Comparison of ENCODE assay signal across 20 cellular contexts in the genomic region with DNA sequence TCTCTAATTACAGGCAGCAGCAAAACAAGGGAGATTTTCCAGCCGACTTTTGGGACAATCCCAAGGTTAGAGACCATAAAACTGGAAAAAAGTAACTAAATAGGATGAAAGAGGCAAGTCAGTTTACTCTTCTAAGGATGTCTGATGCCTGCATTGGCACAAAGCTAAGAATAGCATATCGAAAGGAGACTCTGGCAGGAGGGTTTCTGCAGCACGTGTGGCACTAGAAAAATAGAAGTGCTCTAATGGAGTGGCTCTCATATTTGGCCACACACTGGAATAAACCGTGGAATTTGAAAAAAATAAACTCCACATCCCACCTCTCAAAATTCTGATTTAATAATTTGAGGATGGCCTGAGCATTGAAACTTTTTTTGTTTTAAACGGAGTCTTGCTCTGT.
DNase-seq lines count a peak whose midpoint lies in the region; ATAC-seq and TF ChIP-seq lines count a peak whose summit lies in the region.
"Had no signal": no experiment of that assay in that cellular context is flagged by ENCODE, and none has a peak within 500 bp of the region (broad histone marks: within the 10 kb centered on the region; RNA-seq: fewer than 3 reads in every experiment).

No MANE protein-coding gene starts in this region.

- no peak overlapping the region for H2AK5ac ChIP-seq in mesendoderm (ENCODE audit: low read length)

- no peak overlapping the region for H3K4ac ChIP-seq in mesendoderm (ENCODE audit: low read depth, low read length)

- no peaks in the 10 kb centered on the region for H3K79me1 ChIP-seq in mesendoderm (ENCODE audit: low read length)

- H3K27me3 ChIP-seq in RWPE2 (ENCODE audit: insufficient read depth, poor library complexity, severe bottlenecking) (no peaks in the 10 kb centered on the region), mesendoderm (ENCODE audit: insufficient read depth, low read length, poor library complexity) (no peaks in the 10 kb centered on the region)
- H3K27me3 ChIP-seq: BE2C; BLaER1 treated with 17β-estradiol and CSF1 and Interleukin-3, amounts not matched to agents 10 nM and 100 nM had no signal

- H3K27ac Mint-ChIP-seq in immature natural killer cell: no peak overlapping the region
- H3K27ac Mint-ChIP-seq: CD14-positive monocyte; CD4-positive, alpha-beta T cell; CD8-positive, alpha-beta memory T cell had no signal

- peak overlapping the region; percentile 12 for H2BK120ac ChIP-seq in mesendoderm (ENCODE audit: low read depth, low read length)

- H3K9ac ChIP-seq in mesendoderm (ENCODE audit: low read length): no peak overlapping the region
- H3K9ac ChIP-seq: BLaER1 treated with 17β-estradiol and CSF1 and Interleukin-3, amounts not matched to agents 10 nM and 100 nM; GM23248 had no signal

- peak overlapping the region; percentile 28 for H3K27ac ChIP-seq in RWPE2 (ENCODE audit: poor library complexity, severe bottlenecking)
- H3K27ac ChIP-seq in mesendoderm (ENCODE audit: low read depth, low read length): no peak overlapping the region
- H3K27ac ChIP-seq: 22Rv1; BLaER1 treated with 17β-estradiol and CSF1 and Interleukin-3, amounts not matched to agents 10 nM and 100 nM; GM23248 had no signal

- no peak overlapping the region for H3K23ac ChIP-seq in mesendoderm (ENCODE audit: low read length)

- TF ChIP-seq CTCF in RWPE2 (IDR thresholded peaks at IDR 0.05; ENCODE audit: poor library complexity, severe bottlenecking): no peak

- H3K18ac ChIP-seq in mesendoderm (ENCODE audit: low read length): no peak overlapping the region

- H3K9me3 ChIP-seq in RWPE2 (ENCODE audit: severe bottlenecking): no peaks in the 10 kb centered on the region
- H3K9me3 ChIP-seq: BE2C; BLaER1 treated with 17β-estradiol and CSF1 and Interleukin-3, amounts not matched to agents 10 nM and 100 nM had no signal

- peaks cover 11% of the 10 kb centered on the region for H3K4me1 ChIP-seq in RWPE2 (ENCODE audit: insufficient read depth, poor library complexity, severe bottlenecking)
- no peaks in the 10 kb centered on the region for H3K4me1 ChIP-seq in mesendoderm (ENCODE audit: control insufficient read depth, low read depth, low read length)
- H3K4me1 ChIP-seq: BE2C; BLaER1 treated with 17β-estradiol and CSF1 and Interleukin-3, amounts not matched to agents 10 nM and 100 nM had no signal

- no peak overlapping the region for H4K5ac ChIP-seq in mesendoderm (ENCODE audit: low read length)

- H2BK15ac ChIP-seq in mesendoderm (replicated peaks; ENCODE audit: low read depth): no peak overlapping the region

- no peak overlapping the region for H4K8ac ChIP-seq in mesendoderm (ENCODE audit: low read depth, low read length)

- H3K4me3 ChIP-seq in RWPE2 (ENCODE audit: severe bottlenecking) (no peak overlapping the region), mesendoderm (ENCODE audit: low read length) (no peak overlapping the region)
- H3K4me3 ChIP-seq: BLaER1 treated with 17β-estradiol and CSF1 and Interleukin-3, amounts not matched to agents 10 nM and 100 nM; GM12878; GM23248 had no signal

- WGBS in mesendoderm (ENCODE audit: extremely low coverage, insufficient coverage, low lambda C conversion rate): no CpG with 5 or more reads among the region's 5 CpGs

- DNase-seq in NCI-H1694 treated with DMSO at 0.1 percent for 48 hours (lab: John Stamatoyannopoulos, UW) (peak; percentile 33), NCI-H1694 (lab: John Stamatoyannopoulos, UW) (no peak), RWPE2 (ENCODE audit: low spot score) (no peak), mesendoderm (no peak), NCI-H2171 treated with DMSO at 0.1 percent for 48 hours (lab: John Stamatoyannopoulos, UW) (no peak), immature natural killer cell (no peak)
- DNase-seq in stimulated activated CD4-positive, alpha-beta T cell treated with anti-CD3 and anti-CD28 coated beads, Interleukin-1b, Interleukin-23, amount 100 ng/mL, for 48 hours: no peak
- DNase-seq: BE2C; CD4-positive, alpha-beta T cell; CD8-positive, alpha-beta memory T cell; DMS79; EL; GDM1; GM23248; H7; HCEC 1CT had no signal

- H3K79me2 ChIP-seq in mesendoderm (ENCODE audit: control insufficient read depth, insufficient read depth, low read length): no peaks in the 10 kb centered on the region

- ATAC-seq in RWPE2 (ENCODE audit: low read depth): no peak
- ATAC-seq: GM12878 had no signal

- no peak overlapping the region for H3K56ac ChIP-seq in mesendoderm (ENCODE audit: low read length)

- no peaks in the 10 kb centered on the region for H3K9me3 Mint-ChIP-seq in immature natural killer cell

- no peak overlapping the region for H2BK5ac ChIP-seq in mesendoderm (ENCODE audit: low read length)

- no peak overlapping the region for H3K4me2 ChIP-seq in mesendoderm (ENCODE audit: low read length)
- H3K4me2 ChIP-seq: BLaER1 treated with 17β-estradiol and CSF1 and Interleukin-3, amounts not matched to agents 10 nM and 100 nM had no signal

- H3K4me3 Mint-ChIP-seq in immature natural killer cell: no peak overlapping the region
- H3K4me3 Mint-ChIP-seq: CD14-positive monocyte; CD4-positive, alpha-beta T cell; CD8-positive, alpha-beta memory T cell had no signal

- peaks cover 0 to 4% (median 2%) of the 10 kb centered on the region in 3 donors for H3K27me3 Mint-ChIP-seq in immature natural killer cell (ENCODE audit: low read depth in 3 of 3)
- H3K27me3 Mint-ChIP-seq: CD4-positive, alpha-beta T cell had no signal

- H3K36me3 Mint-ChIP-seq in immature natural killer cell: no peaks in the 10 kb centered on the region
- H3K36me3 Mint-ChIP-seq: CD14-positive monocyte had no signal

- H3K4me1 Mint-ChIP-seq in immature natural killer cell: no peaks in the 10 kb centered on the region
- H3K4me1 Mint-ChIP-seq: CD14-positive monocyte had no signal

- H3K36me3 ChIP-seq in RWPE2 (ENCODE audit: low read depth) (no peaks in the 10 kb centered on the region), mesendoderm (ENCODE audit: control insufficient read depth, insufficient read depth, low read length) (no peaks in the 10 kb centered on the region)
- H3K36me3 ChIP-seq: BE2C; BLaER1 treated with 17β-estradiol and CSF1 and Interleukin-3, amounts not matched to agents 10 nM and 100 nM had no signal
